In the genomic region with DNA sequence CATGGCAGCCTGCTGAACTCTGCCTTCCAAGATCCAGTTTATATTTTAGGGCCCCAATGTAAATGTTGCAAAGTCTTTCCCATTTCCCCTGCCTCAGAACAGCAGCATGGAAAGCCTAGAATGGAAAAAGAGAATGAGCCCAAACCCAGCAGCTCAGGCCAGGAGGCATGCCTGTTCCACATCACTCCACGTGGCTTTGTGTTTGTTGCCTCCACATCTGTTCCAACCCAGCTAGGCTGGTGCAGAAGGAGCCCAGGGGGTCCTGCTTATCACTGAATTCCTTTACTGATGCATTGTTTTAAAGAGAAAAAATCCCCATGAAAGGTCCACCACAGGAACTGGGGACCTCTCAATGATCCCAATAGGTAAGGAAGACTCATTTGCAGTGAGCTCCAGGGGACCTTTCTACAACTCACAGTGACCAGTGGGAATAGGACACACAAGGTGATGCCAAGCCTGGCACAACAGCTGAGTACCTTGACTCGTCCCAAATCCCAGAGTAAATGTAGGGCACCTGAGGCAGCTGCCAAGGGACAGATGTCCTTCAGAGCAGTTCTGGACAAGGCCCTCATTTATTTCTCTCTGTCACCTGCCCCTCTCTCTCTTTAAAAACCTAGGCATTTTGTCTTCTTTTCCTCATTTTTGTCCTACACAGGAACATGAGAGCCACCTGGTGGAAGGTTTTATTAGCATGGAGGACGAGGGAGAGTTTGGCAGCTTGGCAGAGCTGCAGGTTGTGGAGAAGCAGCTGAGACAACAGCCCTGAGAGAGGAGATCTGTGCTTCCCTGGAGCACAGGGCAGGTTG, we compare ENCODE assay signal across 9 cellular contexts. TPM values are rescaled to one million over a fixed set of nuclear protein-coding genes. Genes with fewer than 3 reads are reported as not detected.
DNase-seq lines count a peak whose midpoint lies in the region; ATAC-seq and TF ChIP-seq lines count a peak whose summit lies in the region.
"Had no signal": no experiment of that assay in that cellular context is flagged by ENCODE, and none has a peak within 500 bp of the region (broad histone marks: within the 10 kb centered on the region; RNA-seq: fewer than 3 reads in every experiment).

No MANE protein-coding gene starts in this region.

- H3K9me3 ChIP-seq in naive thymus-derived CD4-positive, alpha-beta T cell (ENCODE audit: control insufficient read depth in 2 of 3, low read length in 3 of 3): no peaks in the 10 kb centered on the region

- ATAC-seq in naive thymus-derived CD4-positive, alpha-beta T cell: no peak
- no peak for ATAC-seq in stimulated activated memory B cell treated with anti-CD40 and anti-IgM and Interleukin-4, amounts not matched to agents 10 μg/mL and 1 μg/mL and 100 μg/mL, for 72 hours

- TF ChIP-seq CTCF in LNCaP clone FGC (IDR thresholded peaks at IDR 0.05; ENCODE audit: control insufficient read depth, extremely low read depth, insufficient read depth): peak; percentile 75
- peak; percentile 32 for TF ChIP-seq CTCF in brain microvascular endothelial cell (IDR thresholded peaks at IDR 0.05; ENCODE audit: low read depth, low read length, missing control alignments)

- H3K27ac ChIP-seq in brain microvascular endothelial cell: no peak overlapping the region
- no peak overlapping the region for H3K27ac ChIP-seq in naive thymus-derived CD4-positive, alpha-beta T cell (ENCODE audit: low read depth, low read length)

- H3K9me3 Mint-ChIP-seq in naive thymus-derived CD4-positive, alpha-beta T cell: peaks cover 0 to 30% (median 13%) of the 10 kb centered on the region in 11 donors
- peaks cover 16% of the 10 kb centered on the region for H3K9me3 Mint-ChIP-seq in stimulated activated memory B cell treated with anti-CD40 and anti-IgM and Interleukin-4, amounts not matched to agents 10 μg/mL and 1 μg/mL and 100 μg/mL, for 72 hours

- no peak overlapping the region for H3K4me3 Mint-ChIP-seq in naive thymus-derived CD4-positive, alpha-beta T cell
- H3K4me3 Mint-ChIP-seq in stimulated activated memory B cell treated with anti-CD40 and anti-IgM and Interleukin-4, amounts not matched to agents 10 μg/mL and 1 μg/mL and 100 μg/mL, for 72 hours: no peak overlapping the region
- H3K4me3 Mint-ChIP-seq: activated B cell treated with CpG ODN at 0.5 μM for 24 hours had no signal

- H3K36me3 Mint-ChIP-seq in naive thymus-derived CD4-positive, alpha-beta T cell: peaks cover 3 to 11% (median 5%) of the 10 kb centered on the region in 5 donors
- no peaks in the 10 kb centered on the region for H3K36me3 Mint-ChIP-seq in stimulated activated memory B cell treated with anti-CD40 and anti-IgM and Interleukin-4, amounts not matched to agents 10 μg/mL and 1 μg/mL and 100 μg/mL, for 72 hours

- H3K36me3 ChIP-seq in brain microvascular endothelial cell (replicated peaks): no peaks in the 10 kb centered on the region
- no peaks in the 10 kb centered on the region for H3K36me3 ChIP-seq in naive thymus-derived CD4-positive, alpha-beta T cell (ENCODE audit: control insufficient read depth in 2 of 3, insufficient read depth in 3 of 3, low read length in 3 of 3)

- H3K27me3 ChIP-seq in brain microvascular endothelial cell (replicated peaks): no peaks in the 10 kb centered on the region
- no peaks in the 10 kb centered on the region for H3K27me3 ChIP-seq in naive thymus-derived CD4-positive, alpha-beta T cell (ENCODE audit: control insufficient read depth in 2 of 2, insufficient read depth in 2 of 2, low read length in 2 of 2)

- POLR2A ChIA-PET in naive thymus-derived CD4-positive, alpha-beta T cell (lab: Charles Lee): no interaction called here

- H3K27ac Mint-ChIP-seq in naive thymus-derived CD4-positive, alpha-beta T cell: no peak overlapping the region
- H3K27ac Mint-ChIP-seq in stimulated activated memory B cell treated with anti-CD40 and anti-IgM and Interleukin-4, amounts not matched to agents 10 μg/mL and 1 μg/mL and 100 μg/mL, for 72 hours: no peak overlapping the region
- H3K27ac Mint-ChIP-seq: activated B cell treated with CpG ODN at 0.5 μM for 24 hours had no signal

- H3K4me1 Mint-ChIP-seq in naive thymus-derived CD4-positive, alpha-beta T cell: peaks cover 0 to 7% (median 0%) of the 10 kb centered on the region in 7 donors
- no peaks in the 10 kb centered on the region for H3K4me1 Mint-ChIP-seq in stimulated activated memory B cell treated with anti-CD40 and anti-IgM and Interleukin-4, amounts not matched to agents 10 μg/mL and 1 μg/mL and 100 μg/mL, for 72 hours
- H3K4me1 Mint-ChIP-seq: activated B cell treated with CpG ODN at 0.5 μM for 24 hours had no signal

- peaks cover 0 to 14% (median 0%) of the 10 kb centered on the region in 5 donors for H3K27me3 Mint-ChIP-seq in naive thymus-derived CD4-positive, alpha-beta T cell
- peaks cover 11% of the 10 kb centered on the region for H3K27me3 Mint-ChIP-seq in stimulated activated memory B cell treated with anti-CD40 and anti-IgM and Interleukin-4, amounts not matched to agents 10 μg/mL and 1 μg/mL and 100 μg/mL, for 72 hours

- H3K4me3 ChIP-seq in LNCaP clone FGC (ENCODE audit: low read depth, low read length) (no peak overlapping the region), brain microvascular endothelial cell (ENCODE audit: low read depth, low read length) (no peak overlapping the region)
- H3K4me3 ChIP-seq in naive thymus-derived CD4-positive, alpha-beta T cell (ENCODE audit: low read length): no peak overlapping the region

- CTCF ChIA-PET in naive thymus-derived CD4-positive, alpha-beta T cell (lab: Charles Lee): interaction anchor here (0.9 to 1.1 kb wide), 3 partner anchors 33 to 41 kb away, joined by 3 to 5 read pairs (median 3); partner anchors contain the start of gene ADAMTS17

- DNase-seq in SIG-M5 treated with dmso at 0.1 percent for 504 hours (lab: John Stamatoyannopoulos, UW; ENCODE audit: unreplicated experiment) (peak; percentile 50), SIG-M5 (lab: John Stamatoyannopoulos, UW) (no peak), LNCaP clone FGC (ENCODE audit: low read depth) (peak; percentile 14), brain microvascular endothelial cell (peak; percentile 9), AG08396 (ENCODE audit: low spot score) (no peak), KG1 (lab: John Stamatoyannopoulos, UW) (no peak)
- peak in 6 of 9 donors; percentile 12 to 35 (median 27) for DNase-seq in naive thymus-derived CD4-positive, alpha-beta T cell
- DNase-seq: activated B cell treated with CpG ODN at 0.5 μM for 24 hours had no signal

- in situ Hi-C loops in brain microvascular endothelial cell (cut with HindIII; ENCODE audit: low pct_ligation_motif_present, low sequenced_read_pairs): no loop called here

- intact Hi-C loops in naive thymus-derived CD4-positive, alpha-beta T cell (cut with micrococcal nuclease): loop anchor here (1.0 to 5.0 kb wide), 2 partner anchors 33 to 41 kb away; partner anchors contain the start of gene ADAMTS17 (in 1 of the 2)

- no peaks in the 10 kb centered on the region for H3K4me1 ChIP-seq in naive thymus-derived CD4-positive, alpha-beta T cell (ENCODE audit: control insufficient read depth in 2 of 2, insufficient read depth in 2 of 2, low read length in 2 of 2)

RNA-seq across cellular contexts. Expression of gene ADAMTS17, which starts 41.7 kb away (rescaled TPM):
- 10 to 100 TPM in 2 of 5 experiments, 1 to 10 TPM in 3; 2.0 to 13.5 (median 3.2) TPM for total RNA-seq in naive thymus-derived CD4-positive, alpha-beta T cell
- 1 to 10 TPM; 1.5 to 5.3 TPM for polyA plus RNA-seq in naive thymus-derived CD4-positive, alpha-beta T cell

Comparison
In these comparisons a context has a peak if more than half of its experiments do, and no peak if none do; other contexts are left out.
1. DNase-seq: peak in SIG-M5 treated with dmso at 0.1 percent for 504 hours (single experiment), LNCaP clone FGC (single experiment), brain microvascular endothelial cell (single experiment) and naive thymus-derived CD4-positive, alpha-beta T cell (6 of 9); none in SIG-M5 (single experiment), AG08396 (single experiment) and KG1 (single experiment).